In the genomic region with DNA sequence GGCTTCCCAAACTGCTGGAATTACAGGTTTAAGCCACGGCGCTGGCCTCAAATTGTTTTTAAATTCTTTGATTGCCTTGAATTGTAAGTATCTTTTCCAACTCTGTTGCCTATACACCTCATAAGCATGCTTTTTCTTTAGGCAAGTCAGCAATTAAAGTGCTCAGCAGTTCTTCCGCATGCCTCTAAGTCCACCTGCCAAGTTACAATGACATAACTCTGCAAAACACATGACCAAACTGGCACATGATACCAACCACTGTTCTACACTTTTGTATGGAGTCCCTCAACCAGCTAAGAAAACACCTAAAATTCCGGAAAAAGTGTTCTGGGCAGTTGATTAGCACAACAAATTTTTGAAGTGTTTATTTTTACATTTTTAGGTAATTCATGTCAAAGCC, we compare ENCODE assay signal across 14 cellular contexts. TPM values are rescaled to one million over a fixed set of nuclear protein-coding genes. Genes with fewer than 3 reads are reported as not detected.
DNase-seq lines count a peak whose midpoint lies in the region; ATAC-seq and TF ChIP-seq lines count a peak whose summit lies in the region.
"Had no signal": no experiment of that assay in that cellular context is flagged by ENCODE, and none has a peak within 500 bp of the region (broad histone marks: within the 10 kb centered on the region; RNA-seq: fewer than 3 reads in every experiment).

No MANE protein-coding gene starts in this region.

- no peak for TF ChIP-seq CTCF in DND-41 (IDR thresholded peaks at IDR 0.05; ENCODE audit: borderline replicate concordance, extremely low read depth, low read length, poor library complexity, severe bottlenecking)
- no peak for TF ChIP-seq CTCF in epithelial cell of esophagus (IDR thresholded peaks at IDR 0.05; ENCODE audit: insufficient read depth, low read depth, low read length, missing control alignments)

- peak overlapping the region; percentile 40 for H3K4me3 Mint-ChIP-seq in activated T-helper 17 cell treated with anti-CD3 and anti-CD28 coated beads, Interleukin-2, amount 50 U/mL, for 72 hours

- H2AFZ ChIP-seq in DND-41 (ENCODE audit: low read depth, low read length): no peak overlapping the region
- no peak overlapping the region for H2AFZ ChIP-seq in trophoblast cell (ENCODE audit: insufficient read depth, low read length, poor library complexity)

- H3K36me3 ChIP-seq in DND-41 (ENCODE audit: insufficient read depth, low read length): peaks cover 67% of the 10 kb centered on the region
- H3K36me3 ChIP-seq in trophoblast cell (ENCODE audit: control insufficient read depth in 1 of 2, insufficient read depth in 2 of 2, low read length in 2 of 2): peaks cover 13 to 27% of the 10 kb centered on the region in 2 experiments

- H3K18ac ChIP-seq in trophoblast cell (ENCODE audit: low read length): no peak overlapping the region

- H3K79me2 ChIP-seq in DND-41 (ENCODE audit: insufficient read depth, low read length): peaks cover 100% of the 10 kb centered on the region
- H3K79me2 ChIP-seq in trophoblast cell (ENCODE audit: control insufficient read depth, insufficient read depth, low read length, poor library complexity): peaks cover 26% of the 10 kb centered on the region

- H3K4me2 ChIP-seq in DND-41 (ENCODE audit: insufficient read depth, low read length): peak overlapping the region; percentile 23; the same call in 1 of the 2 replicates
- no peak overlapping the region for H3K4me2 ChIP-seq in trophoblast cell (ENCODE audit: low read length)
- H3K4me2 ChIP-seq: BLaER1 had no signal

- H3K9ac ChIP-seq in DND-41 (ENCODE audit: low read depth, low read length) (no peak overlapping the region), trophoblast cell (ENCODE audit: low read length) (no peak overlapping the region)
- H3K9ac ChIP-seq: BLaER1 had no signal

- H3K4me1 Mint-ChIP-seq in activated T-helper 17 cell treated with anti-CD3 and anti-CD28 coated beads, Interleukin-2, amount 50 U/mL, for 72 hours: peaks cover 38% of the 10 kb centered on the region

- H3K79me1 ChIP-seq in trophoblast cell (ENCODE audit: low read length): peaks cover 3% of the 10 kb centered on the region

- H4K12ac ChIP-seq in trophoblast cell (ENCODE audit: low read depth, low read length): no peak overlapping the region

- H2BK5ac ChIP-seq in trophoblast cell (ENCODE audit: low read depth, low read length, poor library complexity): no peak overlapping the region

- H3K4ac ChIP-seq in trophoblast cell (ENCODE audit: low read depth, low read length): peak overlapping the region; percentile 81

- H2BK12ac ChIP-seq in trophoblast cell (ENCODE audit: low read length): no peak overlapping the region

- H4K91ac ChIP-seq in trophoblast cell (ENCODE audit: low read depth, low read length): no peak overlapping the region

- no peaks in the 10 kb centered on the region for H3K9me3 Mint-ChIP-seq in activated T-helper 17 cell treated with anti-CD3 and anti-CD28 coated beads, Interleukin-2, amount 50 U/mL, for 72 hours

- H2BK120ac ChIP-seq in trophoblast cell (ENCODE audit: insufficient read depth, low read length, poor library complexity): no peak overlapping the region

- no peak for DNase-seq in DND-41
- DNase-seq in epithelial cell of esophagus (ENCODE audit: low read depth): peak; percentile 33
- DNase-seq in trophoblast cell: no peak
- DNase-seq in NOMO-1 (lab: John Stamatoyannopoulos, UW; ENCODE audit: unreplicated experiment in 2 of 2): no peak
- no peak for DNase-seq in cerebellum (ENCODE audit: low spot score)
- DNase-seq: effector CD4-positive, alpha-beta T cell; left cardiac atrium; NCI-H1694 treated with DMSO at 0.1 percent for 48 hours; NCI-H446 treated with DMSO at 0.1 percent for 48 hours; T-helper 9 cell had no signal

- H3K4me3 ChIP-seq in DND-41 (ENCODE audit: low read depth in 1 of 2, low read length in 2 of 2) (no peak overlapping the region), epithelial cell of esophagus (ENCODE audit: low read length) (no peak overlapping the region), trophoblast cell (ENCODE audit: low read depth, low read length) (no peak overlapping the region)
- H3K4me3 ChIP-seq: ascending aorta, BLaER1 had no signal

- H3K9me3 ChIP-seq in DND-41 (ENCODE audit: insufficient read depth, low read length, severe bottlenecking) (no peaks in the 10 kb centered on the region), trophoblast cell (ENCODE audit: insufficient read depth, low read depth, low read length) (peaks cover 1% of the 10 kb centered on the region)
- H3K9me3 ChIP-seq: ascending aorta, BLaER1 had no signal

- H3K23ac ChIP-seq in trophoblast cell (ENCODE audit: low read length): no peak overlapping the region

- no CpG with 5 or more reads among the region's 4 CpGs for whole genome bisulfite sequencing in trophoblast cell (ENCODE audit: extremely low coverage, insufficient coverage, insufficient read length)

- no peaks in the 10 kb centered on the region for H3K27me3 ChIP-seq in DND-41 (ENCODE audit: insufficient read depth, low read length, poor library complexity)
- H3K27me3 ChIP-seq in trophoblast cell (ENCODE audit: insufficient read depth, low read length): no peaks in the 10 kb centered on the region
- H3K27me3 ChIP-seq: ascending aorta, BLaER1 had no signal

- H4K20me1 ChIP-seq in DND-41 (ENCODE audit: insufficient read depth, low read length): peaks cover 93% of the 10 kb centered on the region

- H3K36me3 Mint-ChIP-seq in activated T-helper 17 cell treated with anti-CD3 and anti-CD28 coated beads, Interleukin-2, amount 50 U/mL, for 72 hours (ENCODE audit: low read depth): peaks cover 86% of the 10 kb centered on the region

- no peak overlapping the region for H3K14ac ChIP-seq in trophoblast cell (ENCODE audit: low read length)

- H3K27me3 Mint-ChIP-seq in activated T-helper 17 cell treated with anti-CD3 and anti-CD28 coated beads, Interleukin-2, amount 50 U/mL, for 72 hours: no peaks in the 10 kb centered on the region

- H3K4me1 ChIP-seq in DND-41 (ENCODE audit: insufficient read depth, low read length): peaks cover 53% of the 10 kb centered on the region
- peaks cover 0 to 3% of the 10 kb centered on the region in 2 experiments for H3K4me1 ChIP-seq in trophoblast cell (ENCODE audit: control insufficient read depth in 1 of 2, insufficient read depth in 2 of 2, low read length in 2 of 2)

- no peak overlapping the region for H2AK5ac ChIP-seq in trophoblast cell (ENCODE audit: low read length)

- H4K8ac ChIP-seq in trophoblast cell (ENCODE audit: low read depth, low read length): no peak overlapping the region

- H3K27ac Mint-ChIP-seq in activated T-helper 17 cell treated with anti-CD3 and anti-CD28 coated beads, Interleukin-2, amount 50 U/mL, for 72 hours: peak overlapping the region; percentile 93

- H3K27ac ChIP-seq in DND-41 (ENCODE audit: low read length): no peak overlapping the region
- no peak overlapping the region for H3K27ac ChIP-seq in trophoblast cell (ENCODE audit: low read depth, low read length)
- H3K27ac ChIP-seq: ascending aorta, BLaER1 had no signal

- ATAC-seq in DND-41 (ENCODE audit: insufficient read depth, low read depth): no peak
- no peak for ATAC-seq in activated T-helper 17 cell treated with anti-CD3 and anti-CD28 coated beads, Interleukin-2, amount 50 U/mL, for 72 hours (replicated peaks)
- no peak for ATAC-seq in HG02642 (IDR thresholded peaks at IDR 0.05; ENCODE audit: poor library complexity, unreplicated experiment)

RNA-seq across cellular contexts. Expression of a gene that starts 5.1 kb away (rescaled TPM):
- 100 to 1,000 TPM; 115 to 197 TPM for total RNA-seq in activated T-helper 17 cell treated with anti-CD3 and anti-CD28 coated beads, Interleukin-2, amount 50 U/mL, for 72 hours
- polyA plus RNA-seq in trophoblast cell (2013): 82.5 and 87.8 TPM in 2 replicates
- 34.5 TPM for total RNA-seq in cerebellum

RNA-seq across cellular contexts. Expression of a gene that starts 18.8 kb away (rescaled TPM):
- 1 to 10 TPM; 2.7 to 9.2 TPM for total RNA-seq in activated T-helper 17 cell treated with anti-CD3 and anti-CD28 coated beads, Interleukin-2, amount 50 U/mL, for 72 hours
- polyA plus RNA-seq in trophoblast cell (2013): 19.8 and 20.5 TPM in 2 replicates
- 2.3 TPM for total RNA-seq in cerebellum

RNA-seq across cellular contexts. Expression of a gene that starts 31.8 kb away (rescaled TPM):
- 10 to 100 TPM; 16.8 to 19.5 TPM for total RNA-seq in activated T-helper 17 cell treated with anti-CD3 and anti-CD28 coated beads, Interleukin-2, amount 50 U/mL, for 72 hours
- 11.7 and 12.7 TPM in 2 replicates for polyA plus RNA-seq in trophoblast cell (2013)
- 26.4 TPM for total RNA-seq in cerebellum

RNA-seq across cellular contexts. Expression of a gene that starts 51.0 kb away (rescaled TPM):
- 10 to 100 TPM; 26.6 to 39.4 TPM for total RNA-seq in activated T-helper 17 cell treated with anti-CD3 and anti-CD28 coated beads, Interleukin-2, amount 50 U/mL, for 72 hours
- 18.6 and 19.1 TPM in 2 replicates for polyA plus RNA-seq in trophoblast cell (2013)
- 63.1 TPM for total RNA-seq in cerebellum
